In genomic region chr3:54447427-54447826, GRCh38 we compare ENCODE assay signal across 21 cellular contexts.
DNase-seq lines count a peak whose midpoint lies in the region; ATAC-seq, FAIRE-seq and TF ChIP-seq lines count a peak whose summit lies in the region.
"Had no signal": no experiment of that assay in that cellular context is flagged by ENCODE, and none has a peak within 500 bp of the region (broad histone marks: within the 10 kb centered on the region; RNA-seq: fewer than 3 reads in every experiment).

No MANE protein-coding gene starts in this region.

- H3K9me3 ChIP-seq in BLaER1 treated with 17β-estradiol and CSF1 and Interleukin-3, amounts not matched to agents 10 nM and 100 nM (replicated peaks in 1 of 11) = peaks cover 0 to 17% (median 9%) of the 10 kb centered on the region in 11 experiments; a peak in 10 of 22 replicates
- H3K9me3 ChIP-seq in mesenchymal stem cell (ENCODE audit: control insufficient read depth, low read length) = peaks cover 2% of the 10 kb centered on the region
- H3K9me3 ChIP-seq: BE2C, Caco-2 had no signal

- no peak overlapping the region for H3K4me3 ChIP-seq in BLaER1 treated with 17β-estradiol and CSF1 and Interleukin-3, amounts not matched to agents 10 nM and 100 nM
- H3K4me3 ChIP-seq in LNCaP clone FGC (ENCODE audit: low read depth, low read length) = no peak overlapping the region
- no peak overlapping the region for H3K4me3 ChIP-seq in bronchial epithelial cell (ENCODE audit: low read depth, low read length)
- H3K4me3 ChIP-seq in mesenchymal stem cell (ENCODE audit: insufficient read depth in 1 of 2, low read depth in 1 of 2, low read length in 2 of 2) = no peak overlapping the region
- H3K4me3 ChIP-seq: GM12878, GM23248 had no signal

- H3K4me1 ChIP-seq in BLaER1 treated with 17β-estradiol and CSF1 and Interleukin-3, amounts not matched to agents 10 nM and 100 nM = peaks cover 18 to 53% (median 48%) of the 10 kb centered on the region in 10 experiments
- H3K4me1 ChIP-seq in mesenchymal stem cell (ENCODE audit: control insufficient read depth, insufficient read depth, low read depth, low read length) = no peaks in the 10 kb centered on the region
- H3K4me1 ChIP-seq: BE2C, Caco-2 had no signal

- no peaks in the 10 kb centered on the region for H3K36me3 ChIP-seq in BLaER1 treated with 17β-estradiol and CSF1 and Interleukin-3, amounts not matched to agents 10 nM and 100 nM
- H3K36me3 ChIP-seq in bronchial epithelial cell (ENCODE audit: control insufficient read depth, insufficient read depth, low read length) (no peaks in the 10 kb centered on the region), mesenchymal stem cell (ENCODE audit: control insufficient read depth in 1 of 2, insufficient read depth in 2 of 2, low read depth in 1 of 2, low read length in 2 of 2) (no peaks in the 10 kb centered on the region)
- H3K36me3 ChIP-seq: BE2C had no signal

- no peaks in the 10 kb centered on the region for H3K9me3 Mint-ChIP-seq in activated CD4-positive, alpha-beta T cell treated with anti-CD3 and anti-CD28 coated beads for 36 hours (ENCODE audit: low read depth)

- intact Hi-C loops in activated CD4-positive, alpha-beta T cell treated with anti-CD3 and anti-CD28 coated beads for 36 hours (cut with DNase I, micrococcal nuclease) = no loop called here

- H4K20me1 ChIP-seq in BLaER1 treated with 17β-estradiol and CSF1 and Interleukin-3, amounts not matched to agents 10 nM and 100 nM = no peaks in the 10 kb centered on the region

- no peaks in the 10 kb centered on the region for H3K27me3 ChIP-seq in BLaER1 treated with 17β-estradiol and CSF1 and Interleukin-3, amounts not matched to agents 10 nM and 100 nM
- H3K27me3 ChIP-seq in bronchial epithelial cell (ENCODE audit: control insufficient read depth, insufficient read depth, low read length) (no peaks in the 10 kb centered on the region), mesenchymal stem cell (ENCODE audit: control insufficient read depth in 1 of 2, insufficient read depth in 1 of 2, low read length in 2 of 2) (no peaks in the 10 kb centered on the region)
- H3K27me3 ChIP-seq: BE2C had no signal

- H3K36me3 Mint-ChIP-seq in activated CD4-positive, alpha-beta T cell treated with anti-CD3 and anti-CD28 coated beads for 36 hours (ENCODE audit: low read depth) = no peaks in the 10 kb centered on the region

- no peak overlapping the region for H2AK5ac ChIP-seq in mesenchymal stem cell (ENCODE audit: low read length, severe bottlenecking)

- H3K23ac ChIP-seq in mesenchymal stem cell (ENCODE audit: low read length in 2 of 2) = no peak overlapping the region

- FAIRE-seq in bronchial epithelial cell (lab: Jason Lieb, UNC) = no peak
- FAIRE-seq: D721Med, GM12878, GM19239 had no signal

- peak; percentile 61 for DNase-seq in LNCaP clone FGC (ENCODE audit: low read depth)
- DNase-seq in bronchial epithelial cell (ENCODE audit: low read depth) = peak; percentile 3
- DNase-seq in mesenchymal stem cell = peak; percentile 13
- DNase-seq in GM19238 (ENCODE audit: insufficient read length, low spot score) = no peak
- DNase-seq in DMS153 treated with DMSO at 0.1 percent for 48 hours (lab: John Stamatoyannopoulos, UW; ENCODE audit: unreplicated experiment) = no peak
- no peak for DNase-seq in activated CD4-positive, alpha-beta T cell treated with anti-CD3 and anti-CD28 coated beads for 36 hours
- DNase-seq: BE2C; Caco-2; CD4-positive, alpha-beta T cell; DND-41; EL; GM23248; H7; HFFc6; KG1 had no signal

- no peak overlapping the region for H3K4ac ChIP-seq in mesenchymal stem cell (ENCODE audit: low read depth in 1 of 2, low read length in 2 of 2)

- no peak overlapping the region for H3K4me3 Mint-ChIP-seq in activated CD4-positive, alpha-beta T cell treated with anti-CD3 and anti-CD28 coated beads for 36 hours
- H3K4me3 Mint-ChIP-seq: CD4-positive, alpha-beta T cell; HFFc6 had no signal

- no peak overlapping the region for H3K18ac ChIP-seq in mesenchymal stem cell (ENCODE audit: low read depth in 1 of 2, low read length in 2 of 2)

- ATAC-seq in activated CD4-positive, alpha-beta T cell treated with anti-CD3 and anti-CD28 coated beads for 36 hours = no peak
- ATAC-seq: GM12878, HCT116 had no signal

- H2BK5ac ChIP-seq in mesenchymal stem cell (ENCODE audit: low read depth, low read length, poor library complexity, severe bottlenecking) = no peak overlapping the region

- H3K27me3 Mint-ChIP-seq in activated CD4-positive, alpha-beta T cell treated with anti-CD3 and anti-CD28 coated beads for 36 hours = peaks cover 6% of the 10 kb centered on the region

- no peak overlapping the region for H3K14ac ChIP-seq in mesenchymal stem cell (ENCODE audit: low read length in 2 of 2)

- peak overlapping the region in 9 of 11 experiments; percentile 3 to 83 (median 34); a peak in 15 of 22 replicates for H3K4me2 ChIP-seq in BLaER1 treated with 17β-estradiol and CSF1 and Interleukin-3, amounts not matched to agents 10 nM and 100 nM
- no peak overlapping the region for H3K4me2 ChIP-seq in mesenchymal stem cell (ENCODE audit: low read length, poor library complexity, severe bottlenecking)

- CTCF ChIA-PET in activated CD4-positive, alpha-beta T cell treated with anti-CD3 and anti-CD28 coated beads for 36 hours (lab: Charles Lee) = no interaction called here

- no peak overlapping the region for H4K91ac ChIP-seq in mesenchymal stem cell (ENCODE audit: low read length)

- no peak overlapping the region for H2BK12ac ChIP-seq in mesenchymal stem cell (ENCODE audit: low read length in 2 of 2)

- no peaks in the 10 kb centered on the region for H3K4me1 Mint-ChIP-seq in activated CD4-positive, alpha-beta T cell treated with anti-CD3 and anti-CD28 coated beads for 36 hours

- H3K27ac ChIP-seq in BLaER1 treated with 17β-estradiol and CSF1 and Interleukin-3, amounts not matched to agents 10 nM and 100 nM = peak overlapping the region in 6 of 11 experiments; percentile 0 to 41 (median 25); a peak in 6 of 22 replicates
- H3K27ac ChIP-seq in mesenchymal stem cell (ENCODE audit: low read length, poor library complexity, severe bottlenecking) = no peak overlapping the region
- H3K27ac ChIP-seq: C4-2B, GM23248 had no signal

- H2AFZ ChIP-seq in mesenchymal stem cell (ENCODE audit: low read depth, low read length) = no peak overlapping the region
- H2AFZ ChIP-seq: GM23248 had no signal

- H2BK15ac ChIP-seq in mesenchymal stem cell (ENCODE audit: low read depth, poor library complexity, severe bottlenecking) = no peak overlapping the region

- POLR2A ChIA-PET in activated CD4-positive, alpha-beta T cell treated with anti-CD3 and anti-CD28 coated beads for 36 hours (lab: Charles Lee) = no interaction called here

- no peak for TF ChIP-seq CTCF in LNCaP clone FGC (IDR thresholded peaks at IDR 0.05; ENCODE audit: control insufficient read depth, extremely low read depth, insufficient read depth)
- TF ChIP-seq CTCF in bronchial epithelial cell (IDR thresholded peaks at IDR 0.05; ENCODE audit: insufficient read depth, low read length, severe bottlenecking) = no peak

- no peak overlapping the region for H3K27ac Mint-ChIP-seq in activated CD4-positive, alpha-beta T cell treated with anti-CD3 and anti-CD28 coated beads for 36 hours
- H3K27ac Mint-ChIP-seq: CD4-positive, alpha-beta T cell; HFFc6 had no signal

- WGBS in mesenchymal stem cell = 25% methylated on average over 2 of the region's 2 CpGs

- no peak overlapping the region for H2BK120ac ChIP-seq in mesenchymal stem cell (ENCODE audit: low read depth, low read length)

- no peak overlapping the region for H4K8ac ChIP-seq in mesenchymal stem cell (ENCODE audit: low read length)

- no peaks in the 10 kb centered on the region for H3K79me1 ChIP-seq in mesenchymal stem cell (replicated peaks; ENCODE audit: low read length, poor library complexity, severe bottlenecking)

- no peak overlapping the region for H3K9ac ChIP-seq in BLaER1 treated with 17β-estradiol and CSF1 and Interleukin-3, amounts not matched to agents 10 nM and 100 nM
- no peak overlapping the region for H3K9ac ChIP-seq in mesenchymal stem cell (ENCODE audit: low read length)
- H3K9ac ChIP-seq: GM23248 had no signal

Comparison
In these comparisons a context has a peak if more than half of its experiments do, and no peak if none do; other contexts are left out.
1. DNase-seq: peak in LNCaP clone FGC (single experiment), bronchial epithelial cell (single experiment) and mesenchymal stem cell (single experiment); none in GM19238 (single experiment), DMS153 treated with DMSO at 0.1 percent for 48 hours (single experiment) and activated CD4-positive, alpha-beta T cell treated with anti-CD3 and anti-CD28 coated beads for 36 hours (single experiment).